12 cellular contexts compared by ENCODE assay signal in the genomic region with DNA sequence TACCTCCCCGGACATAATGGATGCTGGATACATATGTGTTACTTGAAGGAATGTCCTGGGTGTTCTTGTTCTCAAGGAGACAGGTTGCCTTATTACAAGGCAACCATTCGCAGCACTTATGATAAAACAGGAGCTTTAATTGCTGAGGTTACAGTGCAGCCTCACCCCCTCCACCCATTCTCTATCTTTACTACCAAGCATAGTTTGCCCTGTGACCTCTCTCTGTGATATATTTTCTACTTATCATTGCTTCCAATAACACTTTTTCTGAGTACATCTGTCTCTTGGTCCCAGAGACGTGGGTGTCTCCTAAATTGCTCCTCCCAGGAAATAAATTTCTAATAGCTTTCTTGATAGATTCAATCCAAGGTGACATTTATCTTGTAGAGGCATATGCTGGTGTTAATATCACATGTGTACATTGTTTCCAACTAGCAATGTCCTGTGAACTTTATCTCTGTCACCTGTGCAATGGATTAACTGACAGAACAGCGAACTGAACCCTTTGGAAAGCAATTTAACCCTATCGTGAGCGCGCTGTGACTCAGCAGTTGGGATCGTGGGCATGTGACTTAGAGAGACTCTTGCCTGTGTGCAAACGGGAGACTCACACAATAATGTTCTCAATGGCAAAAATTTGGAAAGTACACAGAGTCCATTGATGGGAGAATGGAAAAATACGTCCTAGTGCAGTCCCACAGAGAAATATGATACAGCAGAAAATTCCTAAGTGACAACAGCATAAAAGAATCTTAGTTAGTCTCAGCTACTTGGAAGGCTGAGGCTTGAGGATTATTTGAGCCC. TPM values are rescaled to one million over a fixed set of nuclear protein-coding genes. Genes with fewer than 3 reads are reported as not detected.
DNase-seq lines count a peak whose midpoint lies in the region; ATAC-seq, FAIRE-seq and TF ChIP-seq lines count a peak whose summit lies in the region.
"Had no signal": no experiment of that assay in that cellular context is flagged by ENCODE, and none has a peak within 500 bp of the region (broad histone marks: within the 10 kb centered on the region; RNA-seq: fewer than 3 reads in every experiment).

No MANE protein-coding gene starts in this region.

- peak overlapping the region; percentile 38 for H3K4me3 Mint-ChIP-seq in HFFc6
- H3K4me3 Mint-ChIP-seq: CD14-positive monocyte had no signal

- no peaks in the 10 kb centered on the region for H3K36me3 Mint-ChIP-seq in HFFc6 (ENCODE audit: low read depth)
- H3K36me3 Mint-ChIP-seq: CD14-positive monocyte had no signal

- TF ChIP-seq CTCF in HFFc6 (IDR thresholded peaks at IDR 0.05): no peak
- TF ChIP-seq CTCF in kidney epithelial cell (IDR thresholded peaks at IDR 0.05; ENCODE audit: insufficient read depth, low read length, poor library complexity, severe bottlenecking): no peak
- no peak for TF ChIP-seq CTCF in GM10266 (IDR thresholded peaks at IDR 0.05; ENCODE audit: control insufficient read depth, insufficient read depth, low read depth, missing control alignments)

- no peaks in the 10 kb centered on the region for H3K36me3 ChIP-seq in kidney epithelial cell (ENCODE audit: control insufficient read depth, insufficient read depth, low read length)

- peak; percentile 98 for FAIRE-seq in A204.1 (lab: Jason Lieb, UNC)

- peak; percentile 58 for DNase-seq in HFFc6
- peak; percentile 86 for DNase-seq in astrocyte of the hippocampus (ENCODE audit: low read depth, low spot score)
- DNase-seq in kidney epithelial cell (ENCODE audit: low read depth): peak; percentile 28
- DNase-seq in substantia nigra (lab: John Stamatoyannopoulos, UW): no peak
- DNase-seq in GM10266 (ENCODE audit: extremely low spot score): no peak
- DNase-seq: activated naive CD4-positive, alpha-beta T cell treated with Interleukin-2 at 50 U/mL for 16 hours; NCI-H1092; stimulated activated naive CD8-positive, alpha-beta T cell treated with anti-CD3 and anti-CD28 coated beads, Interleukin-15, Interleukin-2, amounts not matched to agents 100 U/mL and 50 U/mL, for 24 hours had no signal

- H3K4me1 Mint-ChIP-seq in HFFc6 (ENCODE audit: low read depth): peaks cover 10% of the 10 kb centered on the region
- H3K4me1 Mint-ChIP-seq: CD14-positive monocyte had no signal

- ATAC-seq in HG02884 (IDR thresholded peaks at IDR 0.05; ENCODE audit: unreplicated experiment): no peak
- no peak for ATAC-seq in GM21423 (IDR thresholded peaks at IDR 0.05; ENCODE audit: unreplicated experiment)
- ATAC-seq: stimulated activated naive CD8-positive, alpha-beta T cell treated with anti-CD3 and anti-CD28 coated beads, Interleukin-15, Interleukin-2, amounts not matched to agents 100 U/mL and 50 U/mL, for 24 hours had no signal

- H3K27ac ChIP-seq in substantia nigra (ENCODE audit: low read depth, low read length, poor library complexity, severe bottlenecking): no peak overlapping the region

- H3K27me3 Mint-ChIP-seq in HFFc6 (ENCODE audit: insufficient read depth): no peaks in the 10 kb centered on the region

- no peak overlapping the region for H3K4me3 ChIP-seq in kidney epithelial cell (ENCODE audit: low read depth, low read length)

- peak overlapping the region; percentile 58 for H3K27ac Mint-ChIP-seq in HFFc6
- H3K27ac Mint-ChIP-seq: CD14-positive monocyte had no signal

- no peaks in the 10 kb centered on the region for H3K27me3 ChIP-seq in kidney epithelial cell (ENCODE audit: control insufficient read depth, insufficient read depth, low read length)

- no peaks in the 10 kb centered on the region for H3K9me3 Mint-ChIP-seq in HFFc6
- H3K9me3 Mint-ChIP-seq: CD14-positive monocyte had no signal

RNA-seq across cellular contexts. Expression of gene MAP2K2, which starts 6.9 kb away (rescaled TPM):
- 100 to 1,000 TPM; 175 to 209 (median 187) TPM for total RNA-seq in HFFc6 (2021; fragmentation: NEBNext Ultra II Directional; extraction: Animal tissue kit (Norgen Biotek cat#: 25700))
- total RNA-seq in kidney epithelial cell: 198 and 249 TPM in 2 replicates

RNA-seq across cellular contexts. Expression of gene CREB3L3, which starts 22.6 kb away (rescaled TPM):
- not detected for total RNA-seq in HFFc6 (2021; fragmentation: NEBNext Ultra II Directional; extraction: Animal tissue kit (Norgen Biotek cat#: 25700))
- total RNA-seq in kidney epithelial cell: not detected in 2 replicates

RNA-seq across cellular contexts. Expression of gene SIRT6, which starts 51.5 kb away (rescaled TPM):
- 10 to 100 TPM; 23.4 to 27.5 (median 25.2) TPM for total RNA-seq in HFFc6 (2021; fragmentation: NEBNext Ultra II Directional; extraction: Animal tissue kit (Norgen Biotek cat#: 25700))
- total RNA-seq in kidney epithelial cell: 58.8 and 59.2 TPM in 2 replicates

RNA-seq across cellular contexts. Expression of gene ANKRD24, which starts 51.7 kb away (rescaled TPM):
- under 1 TPM; 0.11 to 0.81 (median 0.54) TPM for total RNA-seq in HFFc6 (2021; fragmentation: NEBNext Ultra II Directional; extraction: Animal tissue kit (Norgen Biotek cat#: 25700))
- total RNA-seq in kidney epithelial cell: 0.33 and 0.34 TPM in 2 replicates

Comparison
In these comparisons a context has a peak if more than half of its experiments do, and no peak if none do; other contexts are left out.
1. DNase-seq: peak in HFFc6 (single experiment), astrocyte of the hippocampus (single experiment) and kidney epithelial cell (single experiment); none in substantia nigra (0 of 49) and GM10266 (single experiment).